ENCODE assay signal across 17 cellular contexts in the genomic region with DNA sequence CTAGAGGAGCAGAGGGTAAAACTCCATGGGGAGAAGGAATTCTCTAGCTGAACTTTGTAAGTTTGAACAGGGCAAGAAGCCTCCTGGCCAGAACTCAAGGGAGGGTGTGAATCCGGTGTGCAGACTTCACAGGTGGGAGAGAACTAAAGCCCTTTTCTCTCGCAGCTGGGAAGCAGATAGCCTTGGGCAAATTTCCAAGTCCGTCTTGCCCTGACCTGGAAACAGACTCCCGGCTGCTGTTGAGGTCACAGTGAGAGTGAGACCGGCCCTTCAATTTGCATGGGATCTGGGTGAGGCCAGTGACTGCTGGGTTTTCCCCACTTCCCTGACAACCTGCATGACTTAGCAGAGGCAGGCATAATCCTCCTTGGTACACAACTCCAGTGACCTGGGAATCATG.
DNase-seq lines count a peak whose midpoint lies in the region; TF ChIP-seq lines count a peak whose summit lies in the region.
"Had no signal": no experiment of that assay in that cellular context is flagged by ENCODE, and none has a peak within 500 bp of the region (broad histone marks: within the 10 kb centered on the region; RNA-seq: fewer than 3 reads in every experiment).

No MANE protein-coding gene starts in this region.

- H2BK5ac ChIP-seq in trophoblast cell (ENCODE audit: low read depth, low read length, poor library complexity) = no peak overlapping the region

- no peak overlapping the region for H3K4ac ChIP-seq in trophoblast cell (ENCODE audit: low read depth, low read length)

- H3K9me3 ChIP-seq in Karpas-422 (ENCODE audit: low read length) (no peaks in the 10 kb centered on the region), trophoblast cell (ENCODE audit: insufficient read depth, low read depth, low read length) (no peaks in the 10 kb centered on the region)

- H3K4me2 ChIP-seq in Karpas-422 (ENCODE audit: low read depth, low read length, poor library complexity, severe bottlenecking) (peak overlapping the region; percentile 65), trophoblast cell (ENCODE audit: low read length) (no peak overlapping the region)

- no peak overlapping the region for H4K91ac ChIP-seq in trophoblast cell (ENCODE audit: low read depth, low read length)

- WGBS in trophoblast cell (ENCODE audit: extremely low coverage, insufficient coverage, insufficient read length) = no CpG with 5 or more reads among the region's 5 CpGs

- no peak overlapping the region for H3K18ac ChIP-seq in trophoblast cell (ENCODE audit: low read length)

- no peaks in the 10 kb centered on the region for H4K20me1 ChIP-seq in Karpas-422 (ENCODE audit: insufficient read depth, low read depth, low read length)

- H3K14ac ChIP-seq in trophoblast cell (ENCODE audit: low read length) = no peak overlapping the region

- H3K4me1 ChIP-seq in Karpas-422 (ENCODE audit: low read length) (peaks cover 55% of the 10 kb centered on the region), trophoblast cell (ENCODE audit: control insufficient read depth in 1 of 2, insufficient read depth in 2 of 2, low read length in 2 of 2) (peaks cover 11 to 17% of the 10 kb centered on the region in 2 experiments)

- peaks cover 7% of the 10 kb centered on the region for H3K79me1 ChIP-seq in trophoblast cell (ENCODE audit: low read length)

- H2AFZ ChIP-seq in Karpas-422 (ENCODE audit: low read length) = peak overlapping the region; percentile 98
- H2AFZ ChIP-seq in trophoblast cell (ENCODE audit: insufficient read depth, low read length, poor library complexity) = no peak overlapping the region

- H3K27me3 ChIP-seq in GM06990 (replicated peaks; ENCODE audit: control insufficient read depth, insufficient read depth, low read length) = no peaks in the 10 kb centered on the region
- H3K27me3 ChIP-seq in Karpas-422 (ENCODE audit: low read length) = no peaks in the 10 kb centered on the region
- H3K27me3 ChIP-seq in trophoblast cell (ENCODE audit: insufficient read depth, low read length) = no peaks in the 10 kb centered on the region

- H3K9ac ChIP-seq in Karpas-422 (ENCODE audit: low read length) (peak overlapping the region; percentile 49), trophoblast cell (ENCODE audit: low read length) (no peak overlapping the region)

- H3K9me2 ChIP-seq in Karpas-422 (replicated peaks; ENCODE audit: insufficient read depth, low read length) = no peaks in the 10 kb centered on the region

- DNase-seq in GM06990 (ENCODE audit: extremely low read depth, insufficient read length) (no peak), Karpas-422 (peak; percentile 67), epithelial cell of proximal tubule (ENCODE audit: low read depth) (peak; percentile 49), trophoblast cell (peak in 1 of 2 donors; percentile 43), NCI-H2081 (lab: John Stamatoyannopoulos, UW) (no peak), dermis blood vessel endothelial cell (no peak), germinal center (ENCODE audit: low spot score) (no peak)
- DNase-seq in activated T-cell treated with anti-CD3 and anti-CD28 coated beads, Interleukin-2, amount 50 U/mL, for 48 hours = no peak
- DNase-seq: C1 segment of cervical spinal cord; GOT3; MM.1S; natural killer cell; NCI-H2171; PC-3; stimulated activated CD4-positive, alpha-beta T cell treated with anti-CD3 and anti-CD28 coated beads, Interleukin-4, amount 100 ng/mL, for 4 hours; stimulated activated naive CD4-positive, alpha-beta T cell treated with Interleukin-2 at 50 U/mL for 16 hours; SW 1271 had no signal

- H3K36me3 ChIP-seq in GM06990 (ENCODE audit: control insufficient read depth, insufficient read depth, low read length) = no peaks in the 10 kb centered on the region
- H3K36me3 ChIP-seq in Karpas-422 (ENCODE audit: insufficient read depth, low read length) = no peaks in the 10 kb centered on the region
- H3K36me3 ChIP-seq in trophoblast cell (ENCODE audit: control insufficient read depth in 1 of 2, insufficient read depth in 2 of 2, low read length in 2 of 2) = no peaks in the 10 kb centered on the region

- H2BK12ac ChIP-seq in trophoblast cell (ENCODE audit: low read length) = no peak overlapping the region

- TF ChIP-seq CTCF in GM06990 (IDR thresholded peaks at IDR 0.05; ENCODE audit: insufficient read depth, low read length, poor library complexity, severe bottlenecking) (no peak), epithelial cell of proximal tubule (conservative IDR thresholded peaks at IDR 0.05; ENCODE audit: low read depth, low read length) (no peak)

- peak overlapping the region; percentile 73 for H3K27ac ChIP-seq in Karpas-422 (ENCODE audit: low read length)
- H3K27ac ChIP-seq in trophoblast cell (ENCODE audit: low read depth, low read length) = no peak overlapping the region

- H4K12ac ChIP-seq in trophoblast cell (ENCODE audit: low read depth, low read length) = no peak overlapping the region

- no peak overlapping the region for H3K23ac ChIP-seq in trophoblast cell (ENCODE audit: low read length)

- H4K8ac ChIP-seq in trophoblast cell (ENCODE audit: low read depth, low read length) = peak overlapping the region; percentile 52

- H2BK120ac ChIP-seq in trophoblast cell (ENCODE audit: insufficient read depth, low read length, poor library complexity) = no peak overlapping the region

- H3K4me3 ChIP-seq in GM06990 (replicated peaks; ENCODE audit: low read depth, low read length) (peak overlapping the region; percentile 19; the same call in 1 of the 2 replicates), Karpas-422 (ENCODE audit: low read length) (peak overlapping the region; percentile 44), epithelial cell of proximal tubule (ENCODE audit: low read depth, low read length) (no peak overlapping the region), trophoblast cell (ENCODE audit: low read depth, low read length) (no peak overlapping the region)

- no peak overlapping the region for H2AK5ac ChIP-seq in trophoblast cell (ENCODE audit: low read length)

- H3K79me2 ChIP-seq in Karpas-422 (ENCODE audit: low read length) (no peaks in the 10 kb centered on the region), trophoblast cell (ENCODE audit: control insufficient read depth, insufficient read depth, low read length, poor library complexity) (no peaks in the 10 kb centered on the region)

Comparison
In these comparisons a context has a peak if more than half of its experiments do, and no peak if none do; other contexts are left out.
1. DNase-seq: peak in Karpas-422 (single experiment) and epithelial cell of proximal tubule (single experiment); none in GM06990 (single experiment), NCI-H2081 (0 of 2), activated T-cell treated with anti-CD3 and anti-CD28 coated beads, Interleukin-2, amount 50 U/mL, for 48 hours (0 of 2), dermis blood vessel endothelial cell (single experiment) and germinal center (single experiment).
2. H3K4me3 ChIP-seq: peak in GM06990 (single experiment) and Karpas-422 (single experiment); none in epithelial cell of proximal tubule (single experiment) and trophoblast cell (single experiment).